In genomic region chr20:62924567-62925419, GRCh38 we compare ENCODE assay signal across 1 cellular context.
TF ChIP-seq lines count a peak whose summit lies in the region.

No MANE protein-coding gene starts in this region.

TF ChIP-seq in HepG2, 621 proteins besides CTCF, POLR2A, EP300 and RAD21 (continued from another document and continues in another):
- TF ChIP-seq MXD1 (CRISPR knock-in tag; IDR thresholded peaks at IDR 0.05) (no peak), XBP1 (CRISPR knock-in tag; IDR thresholded peaks at IDR 0.05) (no peak), IRX3 (CRISPR knock-in tag; IDR thresholded peaks at IDR 0.05; ENCODE audit: borderline replicate concordance, low read depth) (no peak), ZNF142 (CRISPR knock-in tag; IDR thresholded peaks at IDR 0.05) (0 out of 2 replicates have a peak, but pooled peaks have one; percentile 19), FOXP1 (IDR thresholded peaks at IDR 0.05) (no peak), FOXP1 (CRISPR knock-in tag; IDR thresholded peaks at IDR 0.05) (peak; percentile 47), TIGD3 (CRISPR knock-in tag; IDR thresholded peaks at IDR 0.05; ENCODE audit: borderline replicate concordance) (no peak), JUND (CRISPR knock-in tag; IDR thresholded peaks at IDR 0.05) (no peak), NR2F6 (IDR thresholded peaks at IDR 0.05) (peak; percentile 3; the same call in 1 of the 2 replicates), NR2F6 (CRISPR knock-in tag; IDR thresholded peaks at IDR 0.05) (no peak), NFRKB (IDR thresholded peaks at IDR 0.05) (no peak), E2F5 (CRISPR knock-in tag; conservative IDR thresholded peaks at IDR 0.05) (no peak), MLX (CRISPR knock-in tag; IDR thresholded peaks at IDR 0.05) (no peak), KLF15 (CRISPR knock-in tag; IDR thresholded peaks at IDR 0.05; ENCODE audit: borderline replicate concordance) (no peak), ZNF234 (CRISPR knock-in tag; conservative IDR thresholded peaks at IDR 0.05) (no peak), NR2F1 (CRISPR knock-in tag; IDR thresholded peaks at IDR 0.05) (no peak), ZNF576 (CRISPR knock-in tag; IDR thresholded peaks at IDR 0.05) (no peak), ZNF337 (CRISPR knock-in tag; IDR thresholded peaks at IDR 0.05; ENCODE audit: borderline replicate concordance, low read depth) (peak; percentile 45; the same call in 1 of the 2 replicates), RERE (CRISPR knock-in tag; IDR thresholded peaks at IDR 0.05; ENCODE audit: low read depth) (no peak), SMARCE1 (IDR thresholded peaks at IDR 0.05; ENCODE audit: borderline replicate concordance) (no peak), ZNF687 (CRISPR knock-in tag; IDR thresholded peaks at IDR 0.05) (no peak; the same call in 1 of the 2 replicates), ZNF589 (CRISPR knock-in tag; conservative IDR thresholded peaks at IDR 0.05) (no peak), ZBTB21 (CRISPR knock-in tag; IDR thresholded peaks at IDR 0.05) (peak; percentile 25; the same call in 1 of the 2 replicates), PBX3 (CRISPR knock-in tag; IDR thresholded peaks at IDR 0.05; ENCODE audit: borderline replicate concordance) (no peak), ZNF615 (CRISPR knock-in tag; IDR thresholded peaks at IDR 0.05; ENCODE audit: borderline replicate concordance) (no peak), MZF1 (CRISPR knock-in tag; IDR thresholded peaks at IDR 0.05; ENCODE audit: borderline replicate concordance) (peak; percentile 37; the same call in 1 of the 2 replicates), TFDP1 (CRISPR knock-in tag; IDR thresholded peaks at IDR 0.05; ENCODE audit: borderline replicate concordance) (no peak), ZEB1 (IDR thresholded peaks at IDR 0.05; ENCODE audit: insufficient replicate concordance, low read depth) (no peak), ZNF678 (CRISPR knock-in tag; IDR thresholded peaks at IDR 0.05) (no peak), NKX3-1 (CRISPR knock-in tag; IDR thresholded peaks at IDR 0.05) (no peak), GZF1 (CRISPR knock-in tag; IDR thresholded peaks at IDR 0.05) (0 out of 2 replicates have a peak, but pooled peaks have one; percentile 9), ELK4 (CRISPR knock-in tag; IDR thresholded peaks at IDR 0.05; ENCODE audit: borderline replicate concordance) (no peak), ZNF296 (CRISPR knock-in tag; conservative IDR thresholded peaks at IDR 0.05) (no peak; the same call in 1 of the 2 replicates), ZNF235 (CRISPR knock-in tag; IDR thresholded peaks at IDR 0.05; ENCODE audit: borderline replicate concordance) (no peak), RNF2 (conservative IDR thresholded peaks at IDR 0.05; ENCODE audit: low read depth) (no peak)
